8 cellular contexts compared by ENCODE assay signal in the genomic region with DNA sequence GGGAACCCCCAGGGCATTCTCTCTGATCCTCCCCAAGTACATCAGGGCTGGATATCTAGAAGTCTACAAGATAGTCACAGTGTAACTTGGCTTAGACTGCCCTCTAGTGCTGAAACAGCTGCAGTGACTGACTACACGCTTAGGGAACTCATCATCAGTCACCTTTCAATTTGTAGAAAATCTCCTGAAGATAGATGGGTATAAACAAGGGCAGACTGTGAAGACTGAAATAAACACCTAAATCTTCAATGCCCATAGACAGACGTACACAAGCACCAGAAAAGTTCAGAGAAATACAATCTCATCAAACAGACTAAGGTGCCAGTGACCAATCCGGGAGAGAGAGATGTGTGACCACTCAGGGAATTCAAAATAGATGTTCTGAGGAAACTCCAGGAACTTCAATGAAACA. TPM values are rescaled to one million over a fixed set of nuclear protein-coding genes. Genes with fewer than 3 reads are reported as not detected.
A peak's percentile ranks its signal among the peaks of the same experiment; 100 is the strongest.
DNase-seq lines count a peak whose midpoint lies in the region; ATAC-seq and TF ChIP-seq lines count a peak whose summit lies in the region.

No MANE protein-coding gene starts in this region.

- no peaks in the 10 kb centered on the region for H3K9me3 ChIP-seq in CD4-positive, alpha-beta T cell (ENCODE audit: control insufficient read depth, low read length)

- H3K27ac ChIP-seq in CD4-positive, alpha-beta T cell (ENCODE audit: low read depth, low read length), result no peak overlapping the region
- H3K27ac ChIP-seq in HL-60 (replicated peaks), result no peak overlapping the region

- H3K4me1 Mint-ChIP-seq in CD4-positive, alpha-beta T cell (ENCODE audit: low read depth), result peaks cover 5% of the 10 kb centered on the region
- no peaks in the 10 kb centered on the region for H3K4me1 Mint-ChIP-seq in progenitor cell of endocrine pancreas (ENCODE audit: low read depth)

- peaks cover 3% of the 10 kb centered on the region for H3K9me3 Mint-ChIP-seq in CD4-positive, alpha-beta T cell
- H3K9me3 Mint-ChIP-seq in progenitor cell of endocrine pancreas (ENCODE audit: low read depth), result peaks cover 7% of the 10 kb centered on the region

- H3K27me3 ChIP-seq in CD4-positive, alpha-beta T cell (ENCODE audit: control insufficient read depth, insufficient read depth, low read length), result no peaks in the 10 kb centered on the region
- no peaks in the 10 kb centered on the region for H3K27me3 ChIP-seq in HL-60 (ENCODE audit: insufficient read depth, poor library complexity, severe bottlenecking)

- peaks cover 86% of the 10 kb centered on the region for H3K36me3 Mint-ChIP-seq in CD4-positive, alpha-beta T cell (ENCODE audit: low read depth)
- peaks cover 39% of the 10 kb centered on the region for H3K36me3 Mint-ChIP-seq in progenitor cell of endocrine pancreas (ENCODE audit: insufficient read depth)

- TF ChIP-seq CTCF in CD4-positive, alpha-beta T cell (IDR thresholded peaks at IDR 0.05), result peak; percentile 69
- TF ChIP-seq CTCF in HL-60 (IDR thresholded peaks at IDR 0.05; ENCODE audit: insufficient read depth, low read length), result peak; percentile 93
- peak; percentile 88 for TF ChIP-seq CTCF in progenitor cell of endocrine pancreas (IDR thresholded peaks at IDR 0.05; ENCODE audit: unreplicated experiment)

- intact Hi-C loops in CD4-positive, alpha-beta T cell (cut with DNase I, micrococcal nuclease), result loop anchor here (1.0 to 5.0 kb wide), 7 partner anchors 89 to 691 kb away; a partner anchor contains a TSS

- no peaks in the 10 kb centered on the region for H3K27me3 Mint-ChIP-seq in CD4-positive, alpha-beta T cell
- no peaks in the 10 kb centered on the region for H3K27me3 Mint-ChIP-seq in progenitor cell of endocrine pancreas

- H3K4me3 ChIP-seq in HL-60 (replicated peaks; ENCODE audit: insufficient read depth, low read length), result no peak overlapping the region

- CTCF ChIA-PET in CD4-positive, alpha-beta T cell (lab: Charles Lee), result interaction anchor here (0.5 to 3.9 kb wide), 7 partner anchors 8 to 687 kb away, joined by 3 to 28 read pairs (median 3); a partner anchor contains a TSS

- POLR2A ChIA-PET in CD4-positive, alpha-beta T cell (lab: Charles Lee), result interaction anchor here (1.3 to 2.4 kb wide), 2 partner anchors 82 to 297 kb away, joined by 4 to 9 read pairs; no protein-coding TSS in a partner anchor

- no peak overlapping the region for H3K4me3 Mint-ChIP-seq in CD4-positive, alpha-beta T cell
- no peak overlapping the region for H3K4me3 Mint-ChIP-seq in progenitor cell of endocrine pancreas (ENCODE audit: low read depth)

- ATAC-seq in CD4-positive, alpha-beta T cell (ENCODE audit: poor library complexity), result peak; percentile 95
- ATAC-seq in GM18907 (IDR thresholded peaks at IDR 0.05; ENCODE audit: unreplicated experiment), result peak; percentile 85

- H3K27ac Mint-ChIP-seq in CD4-positive, alpha-beta T cell, result no peak overlapping the region
- H3K27ac Mint-ChIP-seq in progenitor cell of endocrine pancreas, result no peak overlapping the region

- DNase-seq in CD4-positive, alpha-beta T cell, result peak in 9 of 10 experiments; percentile 17 to 49 (median 24)
- peak; percentile 28 to 63 for DNase-seq in HL-60 (ENCODE audit: low read depth in 1 of 2, low spot score in 1 of 2)
- DNase-seq in OCI-M1 (lab: John Stamatoyannopoulos, UW), result peak; percentile 89
- DNase-seq in activated T-helper 9 cell treated with anti-CD3 and anti-CD28 coated beads, Interleukin-2, amount 50 U/mL, for 16 hours (ENCODE audit: low read depth), result peak; percentile 8
- DNase-seq in germinal center (ENCODE audit: low spot score), result peak; percentile 63
- no peak for DNase-seq in progenitor cell of endocrine pancreas (ENCODE audit: low spot score, unreplicated experiment)
- no peak for DNase-seq in NCI-H1930 (lab: John Stamatoyannopoulos, UW)

RNA-seq across cellular contexts. Expression of a gene that starts 46.6 kb away (rescaled TPM):
- total RNA-seq in CD4-positive, alpha-beta T cell, result 1 to 10 TPM; 1.8 to 2.1 TPM
- 24.5 and 25.1 TPM in 2 replicates for total RNA-seq in progenitor cell of endocrine pancreas

Comparison
In these comparisons a context has a peak if more than half of its experiments do, and no peak if none do; other contexts are left out.
1. DNase-seq: peak in CD4-positive, alpha-beta T cell (9 of 10), HL-60 (2 of 2), OCI-M1 (single experiment), activated T-helper 9 cell treated with anti-CD3 and anti-CD28 coated beads, Interleukin-2, amount 50 U/mL, for 16 hours (single experiment) and germinal center (single experiment); none in progenitor cell of endocrine pancreas (single experiment) and NCI-H1930 (0 of 2).
2. Peak in every context shown above with its lines, with median percentiles within 50 percentile points of each other: CTCF ChIP-seq.